Comparison of ENCODE assay signal across 9 cellular contexts in the genomic region with DNA sequence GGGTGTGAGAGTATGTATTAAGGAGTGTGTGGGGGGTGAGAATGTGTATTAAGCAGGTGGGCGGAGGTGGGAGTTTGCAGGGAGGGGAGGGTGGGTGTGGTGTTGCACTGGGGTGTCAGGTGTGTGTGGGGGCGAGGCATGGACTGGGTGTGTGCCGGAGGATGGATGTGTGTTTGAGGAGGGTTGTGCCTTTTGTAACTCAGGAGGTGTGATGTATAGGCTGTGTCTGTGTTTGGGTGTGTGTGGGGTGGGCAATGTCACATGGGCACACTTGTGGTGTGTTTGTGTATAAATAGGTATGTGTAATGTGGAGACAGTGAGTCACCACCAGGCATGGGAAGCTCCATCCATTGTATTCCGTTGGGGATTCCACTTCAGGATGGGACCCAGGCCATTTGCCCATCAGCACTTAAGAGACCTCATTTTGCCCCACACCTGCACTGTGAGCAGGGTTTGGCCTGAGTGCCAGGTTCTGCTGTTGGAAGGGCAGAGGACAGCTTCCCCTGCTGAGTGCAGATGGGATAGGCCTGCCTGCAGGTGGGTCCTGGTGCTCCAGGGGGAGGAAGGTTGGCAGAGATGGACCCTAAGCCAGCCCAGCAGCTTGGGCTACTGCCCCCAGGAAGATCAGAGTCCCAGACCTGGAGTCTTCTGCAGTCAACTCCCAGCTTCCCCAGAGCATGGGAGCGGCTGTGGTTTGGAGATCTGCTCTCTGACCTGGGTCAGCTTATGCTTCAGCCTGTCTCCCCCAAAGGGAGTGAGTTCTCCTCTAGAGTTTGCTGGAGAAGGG.
DNase-seq lines count a peak whose midpoint lies in the region; ATAC-seq lines count a peak whose summit lies in the region.
"Had no signal": no experiment of that assay in that cellular context is flagged by ENCODE, and none has a peak within 500 bp of the region (broad histone marks: within the 10 kb centered on the region; RNA-seq: fewer than 3 reads in every experiment).

No MANE protein-coding gene starts in this region.

- H3K4me3 ChIP-seq in iPS-20b (ENCODE audit: low read length), result peak overlapping the region; percentile 81

- H3K27ac ChIP-seq in iPS-20b (ENCODE audit: low read length) (no peak overlapping the region), substantia nigra (ENCODE audit: low read depth, low read length, poor library complexity, severe bottlenecking) (peak overlapping the region; percentile 80)

- peaks cover 37% of the 10 kb centered on the region for H3K27me3 ChIP-seq in iPS-20b (ENCODE audit: insufficient read depth, low read length)

- H3K9ac ChIP-seq in iPS-20b (ENCODE audit: low read depth, low read length), result peak overlapping the region; percentile 75; the same call in 1 of the 2 replicates

- H3K9me3 ChIP-seq in iPS-20b (ENCODE audit: insufficient read depth, low read depth, low read length), result no peaks in the 10 kb centered on the region

- peaks cover 53% of the 10 kb centered on the region for H3K4me1 ChIP-seq in iPS-20b (ENCODE audit: insufficient read depth, low read length)

- no peaks in the 10 kb centered on the region for H3K36me3 ChIP-seq in iPS-20b (ENCODE audit: insufficient read depth, low read depth, low read length)

- DNase-seq in NCI-H1436 treated with DMSO at 0.1 percent for 48 hours (lab: John Stamatoyannopoulos, UW) (peak; percentile 18), NCI-H1436 (lab: John Stamatoyannopoulos, UW) (no peak), amniotic epithelial cell (ENCODE audit: low read depth) (peak; percentile 56), substantia nigra (lab: John Stamatoyannopoulos, UW) (peak in 1 of 49 donors; percentile 49), NCI-H1092 (lab: John Stamatoyannopoulos, UW) (no peak), NOMO-1 treated with dmso at 0.1 percent for 144 hours (lab: John Stamatoyannopoulos, UW; ENCODE audit: unreplicated experiment) (no peak)
- DNase-seq: NCI-H446 had no signal

- ATAC-seq in HG03378 (IDR thresholded peaks at IDR 0.05; ENCODE audit: unreplicated experiment), result no peak

Comparison
In these comparisons a context has a peak if more than half of its experiments do, and no peak if none do; other contexts are left out.
1. DNase-seq: peak in NCI-H1436 treated with DMSO at 0.1 percent for 48 hours (single experiment) and amniotic epithelial cell (single experiment); none in NCI-H1436 (single experiment), NCI-H1092 (single experiment) and NOMO-1 treated with dmso at 0.1 percent for 144 hours (single experiment).